Comparison of ENCODE assay signal across 25 cellular contexts in the genomic region with DNA sequence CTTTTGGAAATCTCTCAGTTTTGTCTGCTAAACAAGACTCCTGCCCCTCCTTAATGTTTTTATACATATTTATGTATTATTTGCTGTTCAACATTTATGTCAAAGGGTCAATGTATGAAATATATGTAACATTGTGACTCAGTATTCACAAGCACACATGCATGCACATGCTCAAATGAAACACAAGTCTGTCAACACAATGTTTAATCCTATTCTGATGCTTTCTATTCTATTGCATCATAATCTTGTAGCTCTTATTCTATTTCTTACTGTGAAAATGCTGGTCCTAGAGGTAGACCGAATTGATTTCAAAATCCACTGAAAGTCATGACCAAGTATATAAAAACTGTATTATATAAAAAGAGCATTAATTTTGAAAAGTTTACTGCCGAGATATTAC.
"Had no signal": no experiment of that assay in that cellular context is flagged by ENCODE, and none has a peak within 500 bp of the region (broad histone marks: within the 10 kb centered on the region; RNA-seq: fewer than 3 reads in every experiment).

No MANE protein-coding gene starts in this region.

- DNase-seq: activated CD4-positive, alpha-beta memory T cell treated with anti-CD3 and anti-CD28 coated beads for 36 hours; activated CD4-positive, alpha-beta T cell treated with anti-CD3 and anti-CD28 coated beads for 36 hours; activated CD4-positive, alpha-beta T cell treated with anti-CD3 and anti-CD28 coated beads, Interleukin-2, amount 10 ng/mL, durations not matched to agents 24 days and 14 days; activated CD4-positive, CD25-positive, alpha-beta regulatory T cell; activated CD4-positive, CD25-positive, alpha-beta regulatory T cell treated with anti-CD3 and anti-CD28 coated beads, Interleukin-2, amount 50 U/mL, for 72 hours; activated CD8-positive, alpha-beta memory T cell treated with anti-CD3 and anti-CD28 coated beads, Interleukin-2, amount 10 ng/mL, durations not matched to agents 7 days and 5 days; activated CD8-positive, alpha-beta memory T cell treated with anti-CD3 and anti-CD28 coated beads, Interleukin-2, amount 50 U/mL, for 4 hours; activated CD8-positive, alpha-beta T cell treated with anti-CD3 and anti-CD28 coated beads, Interleukin-2, amount 10 ng/mL, durations not matched to agents 7 days and 5 days; activated effector memory CD4-positive, alpha-beta T cell treated with anti-CD3 and anti-CD28 coated beads, Interleukin-2, amount 50 U/mL, for 16 hours; activated naive CD4-positive, alpha-beta T cell treated with anti-CD3 and anti-CD28 coated beads for 36 hours; activated naive CD8-positive, alpha-beta T cell treated with anti-CD3 and anti-CD28 coated beads for 36 hours; activated naive CD8-positive, alpha-beta T cell treated with anti-CD3 and anti-CD28 coated beads, Interleukin-2, amount 50 U/mL, for 24 hours; activated T-cell treated with anti-CD3 and anti-CD28 coated beads, Interleukin-2, amount 50 U/mL, for 1 hour; activated T-cell treated with anti-CD3 and anti-CD28 coated beads, Interleukin-2, amount 50 U/mL, for 48 hours; dermis blood vessel endothelial cell; effector CD4-positive, alpha-beta T cell; effector memory CD8-positive, alpha-beta T cell; esophagus squamous epithelium; foreskin melanocyte; heart right ventricle; T-helper 2 cell had no signal

- ATAC-seq: activated CD4-positive, alpha-beta T cell treated with anti-CD3 and anti-CD28 coated beads for 36 hours; activated CD8-positive, alpha-beta memory T cell treated with anti-CD3 and anti-CD28 coated beads, Interleukin-2, amount 10 ng/mL, durations not matched to agents 7 days and 5 days; activated CD8-positive, alpha-beta T cell treated with anti-CD3 and anti-CD28 coated beads, Interleukin-2, amount 10 ng/mL, durations not matched to agents 7 days and 5 days; activated naive CD8-positive, alpha-beta T cell treated with anti-CD3 and anti-CD28 coated beads, Interleukin-2, amount 50 U/mL, for 24 hours; effector memory CD8-positive, alpha-beta T cell; gastroesophageal sphincter; heart right ventricle had no signal

- H3K36me3 ChIP-seq: ascending aorta, breast epithelium, esophagus squamous epithelium, gastroesophageal sphincter, heart right ventricle had no signal

- H3K4me3 ChIP-seq: ascending aorta, breast epithelium, coronary artery, esophagus squamous epithelium, gastroesophageal sphincter, heart right ventricle had no signal

- H3K27me3 ChIP-seq: ascending aorta, breast epithelium, esophagus squamous epithelium, gastroesophageal sphincter, heart right ventricle had no signal

- H3K4me1 ChIP-seq: ascending aorta, breast epithelium, esophagus squamous epithelium, gastroesophageal sphincter, heart right ventricle had no signal

- H3K9me3 ChIP-seq: ascending aorta, esophagus squamous epithelium, gastroesophageal sphincter had no signal
